ENCODE assay signal across 10 cellular contexts in genomic region chr7:8365499-8366110, GRCh38.
A peak's percentile ranks its signal among the peaks of the same experiment; 100 is the strongest.
DNase-seq lines count a peak whose midpoint lies in the region; ATAC-seq and TF ChIP-seq lines count a peak whose summit lies in the region.
"Had no signal": no experiment of that assay in that cellular context is flagged by ENCODE, and none has a peak within 500 bp of the region (broad histone marks: within the 10 kb centered on the region; RNA-seq: fewer than 3 reads in every experiment).

No MANE protein-coding gene starts in this region.

- TF ChIP-seq CTCF in GM12864 (IDR thresholded peaks at IDR 0.05; ENCODE audit: low read depth, low read length, missing control alignments): peak; percentile 60
- TF ChIP-seq CTCF in OCI-LY1 (IDR thresholded peaks at IDR 0.05; ENCODE audit: low read length): peak; percentile 59; the same call in 1 of the 2 replicates

- no peaks in the 10 kb centered on the region for H3K27me3 ChIP-seq in OCI-LY1 (ENCODE audit: insufficient read depth, low read length)

- H3K9me3 ChIP-seq in OCI-LY1 (ENCODE audit: low read length): no peaks in the 10 kb centered on the region

- H3K4me2 ChIP-seq in OCI-LY1 (ENCODE audit: low read length): no peak overlapping the region

- H4K20me1 ChIP-seq in OCI-LY1 (ENCODE audit: insufficient read depth, low read length): no peaks in the 10 kb centered on the region

- no peak overlapping the region for H3K27ac ChIP-seq in OCI-LY1 (ENCODE audit: low read depth, low read length, poor library complexity, severe bottlenecking)

- no peaks in the 10 kb centered on the region for H3F3A ChIP-seq in OCI-LY1 (ENCODE audit: insufficient read depth, low read length)

- no peaks in the 10 kb centered on the region for H3K79me2 ChIP-seq in OCI-LY1 (ENCODE audit: insufficient read depth, low read length)

- no peaks in the 10 kb centered on the region for H3K36me3 ChIP-seq in OCI-LY1 (ENCODE audit: insufficient read depth, low read length)

- peak; percentile 63 for ATAC-seq in HG03565 (IDR thresholded peaks at IDR 0.05; ENCODE audit: unreplicated experiment)
- ATAC-seq: stimulated activated naive CD8-positive, alpha-beta T cell treated with anti-CD3 and anti-CD28 coated beads, Interleukin-15, Interleukin-2, amounts not matched to agents 100 U/mL and 50 U/mL, for 24 hours had no signal

- no peak overlapping the region for H3K9ac ChIP-seq in OCI-LY1 (ENCODE audit: low read length)

- H3K4me3 ChIP-seq in GM12864 (ENCODE audit: low read depth, low read length) (no peak overlapping the region), OCI-LY1 (ENCODE audit: low read depth, low read length, poor library complexity, severe bottlenecking) (no peak overlapping the region)
- H3K4me3 ChIP-seq: lung had no signal

- no peak overlapping the region; the same call in 1 of the 2 replicates for H2AFZ ChIP-seq in OCI-LY1 (ENCODE audit: low read length)

- H3K9me2 ChIP-seq in OCI-LY1 (ENCODE audit: low read depth, low read length): no peaks in the 10 kb centered on the region

- no peak for DNase-seq in GM12864 (ENCODE audit: low read depth)
- DNase-seq in kidney tubule cell (ENCODE audit: low spot score): peak; percentile 43
- DNase-seq in NCI-H1048 (lab: John Stamatoyannopoulos, UW): no peak
- DNase-seq in activated CD4-positive, alpha-beta T cell treated with anti-CD3 and anti-CD28 coated beads for 4 hours: no peak
- DNase-seq in stimulated activated CD8-positive, alpha-beta memory T cell treated with anti-CD3 and anti-CD28 coated beads, Interleukin-4, amount 100 ng/mL, for 48 hours: no peak
- no peak for DNase-seq in effector CD4-positive, alpha-beta T cell
- DNase-seq: stimulated activated naive CD8-positive, alpha-beta T cell treated with anti-CD3 and anti-CD28 coated beads, Interleukin-15, Interleukin-2, amounts not matched to agents 100 U/mL and 50 U/mL, for 24 hours had no signal

- no peaks in the 10 kb centered on the region for H3K4me1 ChIP-seq in OCI-LY1 (ENCODE audit: insufficient read depth, low read length, severe bottlenecking)
